ENCODE assay signal across 1 cellular context in the genomic region with DNA sequence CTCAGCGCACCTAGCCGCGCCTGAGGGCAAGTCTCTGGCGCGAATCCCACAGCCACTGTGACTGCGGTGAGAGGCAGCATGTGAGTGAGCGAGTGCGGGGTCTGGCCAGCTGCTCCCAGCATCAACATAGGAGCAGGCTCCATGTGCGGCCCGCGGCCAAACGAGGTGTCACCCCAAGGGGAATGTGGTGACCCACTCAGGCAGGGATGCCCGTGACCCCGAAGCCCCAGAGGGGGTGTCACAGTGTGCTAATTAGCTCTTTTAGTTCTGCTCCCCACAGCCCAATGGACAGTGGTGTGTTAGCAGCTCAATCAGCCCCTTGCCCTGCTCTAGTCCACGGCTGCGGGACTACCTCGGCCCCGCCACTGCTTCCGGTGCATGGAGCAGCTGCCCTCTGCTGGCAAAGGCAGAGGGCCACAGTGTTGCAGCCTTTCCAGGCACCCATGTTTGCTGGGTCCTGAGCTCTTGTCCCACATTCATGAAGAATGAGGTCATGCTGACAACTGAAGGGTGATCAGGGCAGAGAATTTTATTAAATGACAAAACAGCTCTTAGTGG.
A peak's percentile ranks its signal among the peaks of the same experiment; 100 is the strongest.
TF ChIP-seq lines count a peak whose summit lies in the region.

No MANE protein-coding gene starts in this region.

TF ChIP-seq in H1, 55 proteins besides CTCF, POLR2A, EP300 and RAD21:
- peak; percentile 55 for TF ChIP-seq TEAD4 (IDR thresholded peaks at IDR 0.05; ENCODE audit: low read depth, low read length)
- TF ChIP-seq, protein P1, sequence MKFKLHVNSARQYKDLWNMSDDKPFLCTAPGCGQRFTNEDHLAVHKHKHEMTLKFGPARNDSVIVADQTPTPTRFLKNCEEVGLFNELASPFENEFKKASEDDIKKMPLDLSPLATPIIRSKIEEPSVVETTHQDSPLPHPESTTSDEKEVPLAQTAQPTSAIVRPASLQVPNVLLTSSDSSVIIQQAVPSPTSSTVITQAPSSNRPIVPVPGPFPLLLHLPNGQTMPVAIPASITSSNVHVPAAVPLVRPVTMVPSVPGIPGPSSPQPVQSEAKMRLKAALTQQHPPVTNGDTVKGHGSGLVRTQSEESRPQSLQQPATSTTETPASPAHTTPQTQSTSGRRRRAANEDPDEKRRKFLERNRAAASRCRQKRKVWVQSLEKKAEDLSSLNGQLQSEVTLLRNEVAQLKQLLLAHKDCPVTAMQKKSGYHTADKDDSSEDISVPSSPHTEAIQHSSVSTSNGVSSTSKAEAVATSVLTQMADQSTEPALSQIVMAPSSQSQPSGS (IDR thresholded peaks at IDR 0.05; ENCODE audit: low read length): peak; percentile 94
- TF ChIP-seq CREB1 (IDR thresholded peaks at IDR 0.05): peak; percentile 40; the same call in 1 of the 2 replicates
- TF ChIP-seq SIX5 (IDR thresholded peaks at IDR 0.05; ENCODE audit: low read depth, low read length): no peak
- TF ChIP-seq TAF7 (optimal IDR thresholded peaks at IDR 0.05; ENCODE audit: borderline replicate concordance, low read depth, low read length): peak; percentile 49
- no peak for TF ChIP-seq KDM4A (IDR thresholded peaks at IDR 0.05; ENCODE audit: low read depth, low read length, severe bottlenecking)
- TF ChIP-seq, protein P2, sequence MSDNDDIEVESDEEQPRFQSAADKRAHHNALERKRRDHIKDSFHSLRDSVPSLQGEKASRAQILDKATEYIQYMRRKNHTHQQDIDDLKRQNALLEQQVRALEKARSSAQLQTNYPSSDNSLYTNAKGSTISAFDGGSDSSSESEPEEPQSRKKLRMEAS (IDR thresholded peaks at IDR 0.05): peak; percentile 71; the same call in 1 of the 2 replicates
- TF ChIP-seq SRF (IDR thresholded peaks at IDR 0.05; ENCODE audit: low read depth, low read length): no peak; the same call in 1 of the 2 replicates
- TF ChIP-seq, protein P3, sequence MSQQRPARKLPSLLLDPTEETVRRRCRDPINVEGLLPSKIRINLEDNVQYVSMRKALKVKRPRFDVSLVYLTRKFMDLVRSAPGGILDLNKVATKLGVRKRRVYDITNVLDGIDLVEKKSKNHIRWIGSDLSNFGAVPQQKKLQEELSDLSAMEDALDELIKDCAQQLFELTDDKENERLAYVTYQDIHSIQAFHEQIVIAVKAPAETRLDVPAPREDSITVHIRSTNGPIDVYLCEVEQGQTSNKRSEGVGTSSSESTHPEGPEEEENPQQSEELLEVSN (IDR thresholded peaks at IDR 0.05): peak; percentile 21; the same call in 1 of the 2 replicates
- no peak for TF ChIP-seq TBP (IDR thresholded peaks at IDR 0.05; ENCODE audit: low read depth, low read length)
- TF ChIP-seq KDM1A (IDR thresholded peaks at IDR 0.05; ENCODE audit: borderline replicate concordance, low read length): no peak
- TF ChIP-seq SUZ12 (IDR thresholded peaks at IDR 0.05; ENCODE audit: low read length): no peak
- TF ChIP-seq JUND (IDR thresholded peaks at IDR 0.05; ENCODE audit: low read length): peak; percentile 98
- peak; percentile 85 for TF ChIP-seq CTBP2 (IDR thresholded peaks at IDR 0.05; ENCODE audit: borderline replicate concordance, insufficient read depth, insufficient read length, low read length)
- TF ChIP-seq RNF2 (IDR thresholded peaks at IDR 0.05; ENCODE audit: borderline replicate concordance, low read depth, low read length, missing control alignments, poor library complexity, severe bottlenecking): no peak
- peak; percentile 93 for TF ChIP-seq JUN (IDR thresholded peaks at IDR 0.05; ENCODE audit: low read depth, low read length)
- no peak for TF ChIP-seq HDAC2 (IDR thresholded peaks at IDR 0.05; ENCODE audit: borderline replicate concordance in 1 of 2, low read depth in 2 of 2, low read length in 2 of 2)
- TF ChIP-seq, protein P4, sequence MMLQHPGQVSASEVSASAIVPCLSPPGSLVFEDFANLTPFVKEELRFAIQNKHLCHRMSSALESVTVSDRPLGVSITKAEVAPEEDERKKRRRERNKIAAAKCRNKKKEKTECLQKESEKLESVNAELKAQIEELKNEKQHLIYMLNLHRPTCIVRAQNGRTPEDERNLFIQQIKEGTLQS (IDR thresholded peaks at IDR 0.05; ENCODE audit: insufficient read depth, low read depth, low read length): no peak
- TF ChIP-seq CHD2 (IDR thresholded peaks at IDR 0.05; ENCODE audit: low read length): no peak
- TF ChIP-seq YY1 (IDR thresholded peaks at IDR 0.05; ENCODE audit: low read depth, low read length): peak; percentile 87
- TF ChIP-seq ASH2L (IDR thresholded peaks at IDR 0.05; ENCODE audit: low read length): peak; percentile 26
- TF ChIP-seq RFX5 (IDR thresholded peaks at IDR 0.05; ENCODE audit: borderline replicate concordance, low read depth, low read length): 0 out of 2 replicates have a peak, but pooled peaks have one; percentile 32
- 0 out of 2 replicates have a peak, but pooled peaks have one; percentile 55 for TF ChIP-seq GABPA (IDR thresholded peaks at IDR 0.05; ENCODE audit: borderline replicate concordance, insufficient read depth, low read length)
- no peak for TF ChIP-seq FOSL1 (IDR thresholded peaks at IDR 0.05; ENCODE audit: insufficient read depth, low read depth, low read length)
TF ChIP-seq in H1: peak in this region for 13.
